24 cellular contexts compared by ENCODE assay signal in genomic region chr13:61383101-61383500, GRCh38. TPM values are rescaled to one million over a fixed set of nuclear protein-coding genes. Genes with fewer than 3 reads are reported as not detected.
"Had no signal": no experiment of that assay in that cellular context is flagged by ENCODE, and none has a peak within 500 bp of the region (broad histone marks: within the 10 kb centered on the region; RNA-seq: fewer than 3 reads in every experiment).

No MANE protein-coding gene starts in this region.

- H3K36me3 ChIP-seq: colonic mucosa, esophagus muscularis mucosa, gastroesophageal sphincter, heart left ventricle, lower lobe of right lung had no signal

- H3K27me3 ChIP-seq: colonic mucosa, esophagus muscularis mucosa, foreskin keratinocyte, gastroesophageal sphincter, heart left ventricle, hepatocyte had no signal

- H3K27ac ChIP-seq: colonic mucosa, epithelial cell of prostate, esophagus muscularis mucosa, foreskin keratinocyte, gastroesophageal sphincter, heart left ventricle, hepatocyte, lower lobe of right lung had no signal

- FAIRE-seq: endothelial cell of umbilical vein, kidney had no signal

- H3K4me1 ChIP-seq: colonic mucosa, esophagus muscularis mucosa, foreskin keratinocyte, gastroesophageal sphincter, heart left ventricle, lower lobe of right lung had no signal

- H3K4me3 ChIP-seq: colonic mucosa, esophagus muscularis mucosa, gastroesophageal sphincter, heart left ventricle, hepatocyte, lower lobe of right lung, mucosa of descending colon had no signal

- DNase-seq: cerebellar nuclear complex; colonic mucosa; cortex of kidney; effector memory CD4-positive, alpha-beta T cell; foreskin keratinocyte; heart left ventricle; hypothalamus; immature natural killer cell; islet precursor cell; kidney; left colon; left ventricle myocardium superior; lower lobe of right lung; mesenchymal stem cell; mucosa of descending colon had no signal

- H3K9me3 ChIP-seq: colonic mucosa, esophagus muscularis mucosa, gastroesophageal sphincter, heart left ventricle, lower lobe of right lung, mucosa of descending colon had no signal

RNA-seq across cellular contexts. Expression of gene PCDH20, which starts 32.5 kb away (rescaled TPM):
- total RNA-seq: dermis microvascular lymphatic vessel endothelial cell, endothelial cell of umbilical vein, fibroblast of lung, foreskin keratinocyte, lung microvascular endothelial cell, myocyte had no signal
- polyA plus RNA-seq: fibroblast of lung, foreskin keratinocyte had no signal
